ENCODE assay signal across 25 cellular contexts in genomic region chr1:56387071-56387747, GRCh38.
A peak's percentile ranks its signal among the peaks of the same experiment; 100 is the strongest.
DNase-seq lines count a peak whose midpoint lies in the region; ATAC-seq lines count a peak whose summit lies in the region.
"Had no signal": no experiment of that assay in that cellular context is flagged by ENCODE, and none has a peak within 500 bp of the region (broad histone marks: within the 10 kb centered on the region; RNA-seq: fewer than 3 reads in every experiment).

No MANE protein-coding gene starts in this region.

- no peaks in the 10 kb centered on the region for H3K9me3 ChIP-seq in MG63
- H3K9me3 ChIP-seq: gastrocnemius medialis, SK-N-SH, spleen, tibial nerve had no signal

- ATAC-seq in left colon: peak; percentile 26
- ATAC-seq in HG03432 (IDR thresholded peaks at IDR 0.05; ENCODE audit: unreplicated experiment): no peak
- ATAC-seq: activated CD8-positive, alpha-beta T cell treated with anti-CD3 and anti-CD28 coated beads for 36 hours; gastrocnemius medialis; GM12878; right cardiac atrium had no signal

- no peak overlapping the region for H3K4me3 ChIP-seq in MG63
- H3K4me3 ChIP-seq: dorsolateral prefrontal cortex, gastrocnemius medialis, GM12878, neural progenitor cell, spleen, tibial nerve had no signal

- no peaks in the 10 kb centered on the region for H3K27me3 ChIP-seq in MG63
- H3K27me3 ChIP-seq: gastrocnemius medialis, neural progenitor cell, spleen, tibial nerve had no signal

- H3K36me3 ChIP-seq in MG63: no peaks in the 10 kb centered on the region
- H3K36me3 ChIP-seq: gastrocnemius medialis, neural progenitor cell, spleen, tibial nerve had no signal

- intact Hi-C loops in left colon (cut with DNase I, micrococcal nuclease): no loop called here

- DNase-seq in NCI-H2171 treated with DMSO at 0.1 percent for 48 hours (lab: John Stamatoyannopoulos, UW) (peak; percentile 16), NCI-H2171 (lab: John Stamatoyannopoulos, UW) (no peak), M059J (ENCODE audit: low read depth) (peak; percentile 67), NCI-H69 (lab: John Stamatoyannopoulos, UW) (peak; percentile 79), left colon (no peak), NCI-H82 treated with DMSO at 0.1 percent for 48 hours (lab: John Stamatoyannopoulos, UW; ENCODE audit: unreplicated experiment) (no peak), MG63 (no peak)
- DNase-seq: activated CD4-positive, alpha-beta T cell treated with anti-CD3 and anti-CD28 coated beads for 1 hour; activated CD8-positive, alpha-beta T cell treated with anti-CD3 and anti-CD28 coated beads for 36 hours; activated effector memory CD4-positive, alpha-beta T cell treated with Interleukin-2 at 50 U/mL for 16 hours; activated naive CD8-positive, alpha-beta T cell treated with anti-CD3 and anti-CD28 coated beads, Interleukin-2, amount 10 ng/mL, durations not matched to agents 7 days and 5 days; dorsolateral prefrontal cortex; EL; gastrocnemius medialis; mesenchymal stem cell; NCI-H446; NCI-H82; right cardiac atrium; SK-N-SH; spleen; T-helper 2 cell had no signal

Comparison
In these comparisons a context has a peak if more than half of its experiments do, and no peak if none do; other contexts are left out.
1. DNase-seq: peak in NCI-H2171 treated with DMSO at 0.1 percent for 48 hours (single experiment), M059J (single experiment) and NCI-H69 (single experiment); none in NCI-H2171 (single experiment), left colon (0 of 2), NCI-H82 treated with DMSO at 0.1 percent for 48 hours (single experiment) and MG63 (single experiment).